Comparison of ENCODE assay signal across 20 cellular contexts in genomic region chr7:39051707-39052106, GRCh38.
"Had no signal": no experiment of that assay in that cellular context is flagged by ENCODE, and none has a peak within 500 bp of the region (broad histone marks: within the 10 kb centered on the region; RNA-seq: fewer than 3 reads in every experiment).

No MANE protein-coding gene starts in this region.

- H3K4me1 Mint-ChIP-seq: activated CD4-positive, alpha-beta T cell treated with anti-CD3 and anti-CD28 coated beads for 36 hours; activated naive CD4-positive, alpha-beta T cell treated with anti-CD3 and anti-CD28 coated beads, Interleukin-2, amount 50 U/mL, for 24 hours; natural killer cell had no signal

- H3K4me1 ChIP-seq: lower lobe of right lung, psoas muscle, tibial artery had no signal

- DNase-seq: activated CD4-positive, alpha-beta T cell treated with anti-CD3 and anti-CD28 coated beads for 36 hours; activated CD8-positive, alpha-beta memory T cell treated with anti-CD3 and anti-CD28 coated beads, Interleukin-2, amount 50 U/mL, for 4 hours; activated CD8-positive, alpha-beta T cell treated with anti-CD3 and anti-CD28 coated beads for 36 hours; activated effector memory CD4-positive, alpha-beta T cell treated with Interleukin-2 at 50 U/mL for 16 hours; activated T-cell treated with anti-CD3 and anti-CD28 coated beads, Interleukin-2, amount 50 U/mL, for 48 hours; effector CD4-positive, alpha-beta T cell; hypothalamus; islet precursor cell; left colon; lower lobe of right lung; natural killer cell; ovary; psoas muscle; right cardiac atrium; stimulated activated naive CD8-positive, alpha-beta T cell treated with anti-CD3 and anti-CD28 coated beads, Interleukin-15, Interleukin-2, amounts not matched to agents 100 U/mL and 50 U/mL, for 24 hours; substantia nigra; tibial artery had no signal

- H3K36me3 ChIP-seq: lower lobe of right lung, ovary, tibial artery had no signal

- H3K36me3 Mint-ChIP-seq: activated naive CD4-positive, alpha-beta T cell treated with anti-CD3 and anti-CD28 coated beads, Interleukin-2, amount 50 U/mL, for 24 hours; natural killer cell had no signal

- H3K27ac Mint-ChIP-seq: activated CD4-positive, alpha-beta T cell treated with anti-CD3 and anti-CD28 coated beads for 36 hours; activated CD8-positive, alpha-beta T cell treated with anti-CD3 and anti-CD28 coated beads for 36 hours; activated naive CD4-positive, alpha-beta T cell treated with anti-CD3 and anti-CD28 coated beads, Interleukin-2, amount 50 U/mL, for 24 hours; natural killer cell; WTC11 had no signal

- H3K27ac ChIP-seq: lower lobe of right lung, ovary, psoas muscle, skin epidermis, tibial artery had no signal

- H3K4me3 ChIP-seq: lower lobe of right lung, ovary, psoas muscle, skin epidermis, tibial artery had no signal

- H3K9me3 ChIP-seq: lower lobe of right lung, ovary, psoas muscle had no signal

- H3K4me3 Mint-ChIP-seq: activated CD4-positive, alpha-beta T cell treated with anti-CD3 and anti-CD28 coated beads for 36 hours; activated CD8-positive, alpha-beta T cell treated with anti-CD3 and anti-CD28 coated beads for 36 hours; activated naive CD4-positive, alpha-beta T cell treated with anti-CD3 and anti-CD28 coated beads, Interleukin-2, amount 50 U/mL, for 24 hours; natural killer cell; WTC11 had no signal

- H3K27me3 ChIP-seq: ovary, tibial artery had no signal
